8 cellular contexts compared by ENCODE assay signal in genomic region chr6:33271098-33271607, GRCh38. TPM values are rescaled to one million over a fixed set of nuclear protein-coding genes. Genes with fewer than 3 reads are reported as not detected.
DNase-seq lines count a peak whose midpoint lies in the region; ATAC-seq and TF ChIP-seq lines count a peak whose summit lies in the region.

No MANE protein-coding gene starts in this region.

- peak overlapping the region; percentile 84 for H3K4me3 ChIP-seq in cardiac muscle cell
- peak overlapping the region; percentile 97 for H3K4me3 ChIP-seq in OCI-LY3 (ENCODE audit: low read length)
- peak overlapping the region; percentile 100 for H3K4me3 ChIP-seq in epithelial cell of esophagus (ENCODE audit: low read length)
- H3K4me3 ChIP-seq in neuron (ENCODE audit: low read length) = peak overlapping the region; percentile 91

- TF ChIP-seq CTCF in cardiac muscle cell (IDR thresholded peaks at IDR 0.05; ENCODE audit: low read depth, low read length) (no peak), OCI-LY3 (IDR thresholded peaks at IDR 0.05; ENCODE audit: low read depth, low read length) (no peak), epithelial cell of esophagus (IDR thresholded peaks at IDR 0.05; ENCODE audit: insufficient read depth, low read depth, low read length, missing control alignments) (no peak)

- peaks cover 51% of the 10 kb centered on the region for H3K36me3 ChIP-seq in cardiac muscle cell
- peaks cover 40% of the 10 kb centered on the region for H3K36me3 ChIP-seq in OCI-LY3 (replicated peaks; ENCODE audit: low read depth, low read length)
- peaks cover 66% of the 10 kb centered on the region for H3K36me3 ChIP-seq in neuron (ENCODE audit: insufficient read depth, low read length)

- peak overlapping the region; percentile 96 for H3K4me2 ChIP-seq in OCI-LY3 (ENCODE audit: low read length)

- H2AFZ ChIP-seq in OCI-LY3 (ENCODE audit: low read depth, low read length) = peak overlapping the region; percentile 99
- H2AFZ ChIP-seq in neuron (ENCODE audit: low read depth, low read length) = peak overlapping the region; percentile 93

- H3K9me3 ChIP-seq in cardiac muscle cell (ENCODE audit: low read depth) (no peaks in the 10 kb centered on the region), OCI-LY3 (ENCODE audit: insufficient read depth, low read length) (no peaks in the 10 kb centered on the region), neuron (ENCODE audit: low read length) (no peaks in the 10 kb centered on the region)

- intact Hi-C loops in cardiac septum (cut with DNase I) = loop anchor here (1.0 kb wide), 1 partner anchor 18 kb away; the partner anchor contains the start of genes PFDN6 and WDR46

- H3K27ac ChIP-seq in cardiac muscle cell (peak overlapping the region; percentile 99), OCI-LY3 (ENCODE audit: low read length) (peak overlapping the region; percentile 78)

- no peak for ATAC-seq in HG03025 (IDR thresholded peaks at IDR 0.05; ENCODE audit: low FRiP score, unreplicated experiment)
- ATAC-seq in HG02981 (IDR thresholded peaks at IDR 0.05; ENCODE audit: unreplicated experiment) = no peak

- H3K9ac ChIP-seq in OCI-LY3 (ENCODE audit: low read length) = peak overlapping the region; percentile 100

- DNase-seq in cardiac muscle cell (ENCODE audit: low read depth in 1 of 2, low spot score in 1 of 2) (no peak), cardiac septum (ENCODE audit: low spot score) (no peak), epithelial cell of esophagus (ENCODE audit: low read depth) (no peak)
- DNase-seq in stimulated activated CD4-positive, alpha-beta T cell treated with anti-CD3 and anti-CD28 coated beads, Interleukin-15, amount 100 ng/mL, for 24 hours = no peak

- H3K4me1 ChIP-seq in cardiac muscle cell (ENCODE audit: low read depth) (peaks cover 10% of the 10 kb centered on the region), OCI-LY3 (ENCODE audit: low read length) (peaks cover 35% of the 10 kb centered on the region), neuron (ENCODE audit: insufficient read depth, low read length) (peaks cover 39% of the 10 kb centered on the region)

- peaks cover 34% of the 10 kb centered on the region for H4K20me1 ChIP-seq in OCI-LY3 (ENCODE audit: insufficient read depth, low read length)

- peaks cover 55% of the 10 kb centered on the region for H3K79me2 ChIP-seq in OCI-LY3 (ENCODE audit: low read length)

- H3K27me3 ChIP-seq in cardiac muscle cell (no peaks in the 10 kb centered on the region), OCI-LY3 (ENCODE audit: low read depth, low read length) (no peaks in the 10 kb centered on the region), neuron (ENCODE audit: insufficient read depth, low read length) (no peaks in the 10 kb centered on the region)

RNA-seq across cellular contexts. Expression of gene VPS52, which starts 0.5 kb away (rescaled TPM):
- total RNA-seq in cardiac muscle cell (34.4 and 37.1 TPM in 2 replicates), cardiac septum (32.5 TPM)
- polyA plus RNA-seq in cardiac muscle cell = 55.2 and 64.8 TPM in 2 replicates

RNA-seq across cellular contexts. Expression of gene RPS18, which starts 0.7 kb away (rescaled TPM):
- total RNA-seq in cardiac muscle cell (2,022 and 2,161 TPM in 2 replicates), cardiac septum (753 TPM)
- polyA plus RNA-seq in cardiac muscle cell = 1,298 and 1,698 TPM in 2 replicates

RNA-seq across cellular contexts. Expression of gene B3GALT4, which starts 5.8 kb away (rescaled TPM):
- total RNA-seq in cardiac muscle cell (11.7 and 15.5 TPM in 2 replicates), cardiac septum (9.3 TPM)
- polyA plus RNA-seq in cardiac muscle cell = 11.0 and 15.8 TPM in 2 replicates

RNA-seq across cellular contexts. Expression of gene WDR46, which starts 17.9 kb away (rescaled TPM):
- total RNA-seq in cardiac muscle cell (34.8 and 58.9 TPM in 2 replicates), cardiac septum (18.8 TPM)
- 46.3 and 70.4 TPM in 2 replicates for polyA plus RNA-seq in cardiac muscle cell

RNA-seq across cellular contexts. Expression of gene PFDN6, which starts 18.2 kb away (rescaled TPM):
- total RNA-seq in cardiac muscle cell (72.8 and 95.3 TPM in 2 replicates), cardiac septum (35.1 TPM)
- 34.2 and 35.1 TPM in 2 replicates for polyA plus RNA-seq in cardiac muscle cell
